18 cellular contexts compared by ENCODE assay signal in the genomic region with DNA sequence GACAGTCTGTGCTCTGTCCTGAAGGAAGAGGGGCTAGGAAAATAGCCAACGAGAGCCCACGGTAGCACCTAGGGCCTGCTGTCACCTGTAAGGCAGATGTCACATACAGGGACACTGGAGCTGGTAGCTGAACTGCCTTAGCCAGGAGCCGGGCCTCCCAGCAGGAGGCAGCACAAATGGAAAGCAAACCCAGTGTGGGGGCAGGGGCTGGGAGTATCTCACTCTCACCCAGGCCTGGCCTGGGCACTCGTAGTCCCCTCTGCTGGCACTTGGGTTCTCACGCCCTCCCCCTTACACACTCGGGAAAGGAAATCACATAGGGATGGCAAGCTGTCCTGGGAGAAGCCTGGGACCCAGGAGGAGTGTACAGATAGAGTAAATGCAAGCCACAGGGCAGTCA.
"Had no signal": no experiment of that assay in that cellular context is flagged by ENCODE, and none has a peak within 500 bp of the region (broad histone marks: within the 10 kb centered on the region; RNA-seq: fewer than 3 reads in every experiment).

No MANE protein-coding gene starts in this region.

- H3K4me3 Mint-ChIP-seq: activated naive CD4-positive, alpha-beta T cell treated with anti-CD3 and anti-CD28 coated beads, Interleukin-2, amount 50 U/mL, for 24 hours; activated T-cell treated with anti-CD3 and anti-CD28 coated beads, Interleukin-2, amount 50 U/mL, for 24 hours; central memory CD8-positive, alpha-beta T cell; naive thymus-derived CD8-positive, alpha-beta T cell had no signal

- DNase-seq: activated CD4-positive, alpha-beta T cell treated with anti-CD3 and anti-CD28 coated beads, Interleukin-2, amount 50 U/mL, for 4 hours; activated effector memory CD4-positive, alpha-beta T cell treated with Interleukin-2 at 50 U/mL for 16 hours; activated T-cell treated with anti-CD3 and anti-CD28 coated beads, Interleukin-2, amount 50 U/mL, for 24 hours; body of pancreas; dermis blood vessel endothelial cell; hypothalamus; left colon; mucosa of descending colon; naive thymus-derived CD8-positive, alpha-beta T cell; occipital lobe; psoas muscle; sigmoid colon; stimulated activated CD4-positive, alpha-beta T cell treated with anti-CD3 and anti-CD28 coated beads, Interleukin-2, amount 100 ng/mL, for 24 hours; stimulated activated naive CD4-positive, alpha-beta T cell treated with Interleukin-2 at 50 U/mL for 16 hours; testis; upper lobe of right lung had no signal

- H3K27ac ChIP-seq: body of pancreas, psoas muscle, sigmoid colon, testis, upper lobe of right lung had no signal

- H3K4me1 Mint-ChIP-seq: activated naive CD4-positive, alpha-beta T cell treated with anti-CD3 and anti-CD28 coated beads, Interleukin-2, amount 50 U/mL, for 24 hours; central memory CD8-positive, alpha-beta T cell; naive thymus-derived CD8-positive, alpha-beta T cell had no signal

- ATAC-seq: body of pancreas; left colon; mucosa of descending colon; naive thymus-derived CD8-positive, alpha-beta T cell; psoas muscle; upper lobe of right lung had no signal

- H3K27ac Mint-ChIP-seq: activated naive CD4-positive, alpha-beta T cell treated with anti-CD3 and anti-CD28 coated beads, Interleukin-2, amount 50 U/mL, for 24 hours; activated T-cell treated with anti-CD3 and anti-CD28 coated beads, Interleukin-2, amount 50 U/mL, for 24 hours; naive thymus-derived CD8-positive, alpha-beta T cell had no signal
